8 cellular contexts compared by ENCODE assay signal in the genomic region with DNA sequence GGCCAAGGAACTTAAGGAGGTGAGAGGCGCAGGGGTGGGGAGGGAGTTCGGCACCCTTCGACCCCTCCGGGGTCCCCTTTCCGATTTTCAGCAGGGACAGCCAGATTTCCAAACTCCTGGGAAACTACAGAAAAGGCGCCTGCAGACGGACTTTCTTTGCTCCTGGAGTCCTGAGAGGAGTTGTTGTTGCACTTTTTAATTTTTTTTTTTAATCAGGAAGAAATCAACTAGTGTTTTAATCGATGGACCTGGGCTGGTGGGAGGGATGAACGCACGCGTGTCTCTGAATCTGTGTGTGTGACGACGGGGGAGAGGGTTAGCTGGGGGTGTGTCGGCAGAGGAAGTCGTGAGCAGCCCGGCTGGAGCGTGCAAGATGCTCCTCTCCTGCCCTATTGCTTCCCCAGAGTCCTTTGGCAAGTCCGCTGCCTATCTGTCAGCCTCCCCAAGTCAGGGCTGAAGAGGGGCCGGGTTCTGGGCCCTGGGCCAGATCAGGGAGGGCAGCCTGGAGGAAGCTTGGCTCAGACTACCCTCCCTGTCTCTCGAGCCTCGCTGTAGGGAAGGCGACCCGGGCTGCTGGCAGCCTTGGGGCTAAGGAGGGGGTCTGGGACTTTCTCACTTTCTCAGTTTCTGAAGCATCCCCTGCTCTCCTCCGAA. TPM values are rescaled to one million over a fixed set of nuclear protein-coding genes. Genes with fewer than 3 reads are reported as not detected.
DNase-seq lines count a peak whose midpoint lies in the region; ATAC-seq, FAIRE-seq and TF ChIP-seq lines count a peak whose summit lies in the region.

No MANE protein-coding gene starts in this region.

- TF ChIP-seq POLR2A in H54 (IDR thresholded peaks at IDR 0.05; ENCODE audit: low read depth, low read length): peak; percentile 61; the same call in 1 of the 2 replicates

- H3K27me3 Mint-ChIP-seq in neural crest cell (ENCODE audit: low read depth): peaks cover 71% of the 10 kb centered on the region

- H3K4me3 ChIP-seq in WI38 (ENCODE audit: low read depth, low read length): peak overlapping the region; percentile 90
- H3K4me3 ChIP-seq in foreskin fibroblast (ENCODE audit: low read depth in 1 of 2, low read length in 2 of 2): peak overlapping the region; percentile 93 to 96

- no peaks in the 10 kb centered on the region for H3K9me3 Mint-ChIP-seq in neural crest cell

- FAIRE-seq in H54 (lab: Jason Lieb, UNC): no peak

- no peak overlapping the region for H3K27ac Mint-ChIP-seq in neural crest cell (ENCODE audit: unreplicated experiment)

- TF ChIP-seq CTCF in WI38 (IDR thresholded peaks at IDR 0.05; ENCODE audit: low read depth, low read length) (no peak), foreskin fibroblast (IDR thresholded peaks at IDR 0.05; ENCODE audit: low read depth, low read length) (no peak), neural crest cell (conservative IDR thresholded peaks at IDR 0.05) (no peak)

- H3K4me3 Mint-ChIP-seq in neural crest cell: peak overlapping the region; percentile 92

- no peak for ATAC-seq in HG03342 (IDR thresholded peaks at IDR 0.05; ENCODE audit: unreplicated experiment)
- ATAC-seq in GM19324 (IDR thresholded peaks at IDR 0.05; ENCODE audit: low FRiP score, unreplicated experiment): no peak
- no peak for ATAC-seq in HG03039 (IDR thresholded peaks at IDR 0.05; ENCODE audit: unreplicated experiment)

- no peaks in the 10 kb centered on the region for H3K36me3 Mint-ChIP-seq in neural crest cell (ENCODE audit: low read depth)

- DNase-seq in AG08396 (ENCODE audit: low spot score) (peak; percentile 70), H54 (ENCODE audit: insufficient read length, low spot score) (no peak), foreskin fibroblast (peak; percentile 72 to 85), neural crest cell (ENCODE audit: low read depth, low spot score) (peak; percentile 9)

- H3K4me1 Mint-ChIP-seq in neural crest cell: peaks cover 20% of the 10 kb centered on the region

RNA-seq across cellular contexts. Expression of gene PRR16, which starts 0.7 kb away (rescaled TPM):
- not detected in 2 replicates for total RNA-seq in neural crest cell
